Comparison of ENCODE assay signal across 8 cellular contexts in genomic region chr5:43556607-43556856, GRCh38. TPM values are rescaled to one million over a fixed set of nuclear protein-coding genes. Genes with fewer than 3 reads are reported as not detected.
DNase-seq lines count a peak whose midpoint lies in the region; ATAC-seq and TF ChIP-seq lines count a peak whose summit lies in the region.
"Not testable (repeated sequence)": the region's sequence is repeated elsewhere in the genome, so short reads cannot be mapped to it uniquely, and the experiment has no call there.

No MANE protein-coding gene starts in this region.

- H3K4me3 Mint-ChIP-seq in mesothelial cell of epicardium = peak overlapping the region; percentile 80

- peak overlapping the region; percentile 73; the same call in 1 of the 2 replicates for H3K4me2 ChIP-seq in BLaER1

- H3K27ac ChIP-seq in BLaER1 = peak overlapping the region; percentile 99

- not testable (repeated sequence) for H3K9me3 ChIP-seq in BLaER1; NT2/D1 (ENCODE audit: insufficient read depth, low read length); adipocyte (ENCODE audit: control insufficient read depth, low read length)

- H3K36me3 ChIP-seq in BLaER1 (peaks cover 37% of the 10 kb centered on the region), NT2/D1 (ENCODE audit: insufficient read depth, insufficient read length, low read length) (peaks cover 35% of the 10 kb centered on the region), adipocyte (ENCODE audit: control insufficient read depth, insufficient read depth, low read length, severe bottlenecking) (peaks cover 35% of the 10 kb centered on the region)

- H3K4me3 ChIP-seq in BLaER1 (peak overlapping the region; percentile 88), NT2/D1 (ENCODE audit: insufficient read length, low read depth) (peak overlapping the region; percentile 65), adipocyte (ENCODE audit: low read length) (peak overlapping the region; percentile 98), fibroblast of pulmonary artery (replicated peaks; ENCODE audit: low read depth, low read length) (peak overlapping the region; percentile 70)

- ATAC-seq in GM19467 (IDR thresholded peaks at IDR 0.05; ENCODE audit: unreplicated experiment) (peak; percentile 96), HG02981 (IDR thresholded peaks at IDR 0.05; ENCODE audit: unreplicated experiment) (peak; percentile 90)

- H3K27me3 Mint-ChIP-seq in mesothelial cell of epicardium (ENCODE audit: low read depth) = not testable (repeated sequence)

- H3K9ac ChIP-seq in BLaER1 = peak overlapping the region; percentile 99
- peak overlapping the region; percentile 81 for H3K9ac ChIP-seq in NT2/D1 (ENCODE audit: insufficient read length, low read depth)
- peak overlapping the region; percentile 96 for H3K9ac ChIP-seq in adipocyte (ENCODE audit: low read length)

- H4K20me1 ChIP-seq in BLaER1 = peaks cover 41% of the 10 kb centered on the region

- not testable (repeated sequence) for H3K27ac Mint-ChIP-seq in mesothelial cell of epicardium

- not testable (repeated sequence) for H3K27me3 ChIP-seq in BLaER1; NT2/D1 (ENCODE audit: insufficient read depth, insufficient read length); adipocyte (replicated peaks; ENCODE audit: control insufficient read depth, insufficient read depth, low read length)

- not testable (repeated sequence) for H3K4me1 Mint-ChIP-seq in mesothelial cell of epicardium

- H3K36me3 Mint-ChIP-seq in mesothelial cell of epicardium = not testable (repeated sequence)

- H3K9me3 Mint-ChIP-seq in mesothelial cell of epicardium = not testable (repeated sequence)

- DNase-seq in NT2/D1 (ENCODE audit: low read depth, low spot score); adipocyte (ENCODE audit: low read depth); fibroblast of pulmonary artery (ENCODE audit: low read depth); mesothelial cell of epicardium (ENCODE audit: low spot score in 2 of 2, unreplicated experiment in 2 of 2): not testable (repeated sequence)
- peak; percentile 52 for DNase-seq in stimulated activated CD8-positive, alpha-beta memory T cell treated with anti-CD3 and anti-CD28 coated beads, Interleukin-7, amount 100 ng/mL, for 24 hours (ENCODE audit: low read depth)

- TF ChIP-seq CTCF in fibroblast of pulmonary artery (IDR thresholded peaks at IDR 0.05; ENCODE audit: low read length, missing control alignments); mesothelial cell of epicardium (IDR thresholded peaks at IDR 0.05; ENCODE audit: unreplicated experiment): not testable (repeated sequence)

- peaks cover 42% of the 10 kb centered on the region for H3K4me1 ChIP-seq in BLaER1
- H3K4me1 ChIP-seq in NT2/D1 (ENCODE audit: insufficient read depth, insufficient read length) = not testable (repeated sequence)
- H3K4me1 ChIP-seq in adipocyte (ENCODE audit: control insufficient read depth, insufficient read depth, low read length) = peaks cover 53% of the 10 kb centered on the region

RNA-seq across cellular contexts. Expression of gene PAIP1, which starts 0.3 kb away (rescaled TPM):
- total RNA-seq in mesothelial cell of epicardium = 97.9 to 109 TPM (median 103 TPM) in 3 replicates

RNA-seq across cellular contexts. Expression of gene C5orf34, which starts 41.6 kb away (rescaled TPM):
- total RNA-seq in mesothelial cell of epicardium = 3.3 to 5.5 TPM (median 4.1 TPM) in 3 replicates

RNA-seq across cellular contexts. Expression of gene NNT, which starts 46.4 kb away (rescaled TPM):
- 65.7 to 68.7 TPM (median 66.0 TPM) in 3 replicates for total RNA-seq in mesothelial cell of epicardium
